Comparison of ENCODE assay signal across 38 cellular contexts in the genomic region with DNA sequence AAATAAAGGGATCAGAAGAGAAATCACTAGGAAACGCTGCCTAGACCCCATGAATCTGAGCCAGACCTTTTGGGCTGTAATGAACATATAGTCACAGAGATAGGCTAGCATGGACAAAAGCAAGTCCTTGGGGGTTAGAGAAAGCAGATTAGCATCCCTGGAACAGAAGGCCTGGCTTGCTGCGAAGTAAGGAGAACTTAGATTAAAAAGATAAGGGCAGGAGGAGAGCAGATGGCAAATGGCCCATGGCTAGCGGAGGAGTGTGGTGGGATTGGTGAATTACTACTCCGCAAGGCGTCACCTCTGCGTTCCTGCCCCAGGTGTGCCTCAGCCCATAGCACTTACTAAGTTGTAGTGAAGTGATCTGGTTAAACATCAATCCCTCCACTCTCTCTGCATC.
"Had no signal": no experiment of that assay in that cellular context is flagged by ENCODE, and none has a peak within 500 bp of the region (broad histone marks: within the 10 kb centered on the region; RNA-seq: fewer than 3 reads in every experiment).

No MANE protein-coding gene starts in this region.

- H3K36me3 Mint-ChIP-seq: activated CD4-positive, alpha-beta memory T cell treated with anti-CD3 and anti-CD28 coated beads for 36 hours; activated naive CD8-positive, alpha-beta T cell treated with anti-CD3 and anti-CD28 coated beads for 36 hours; brain; mesothelial cell of epicardium; naive B cell; stimulated activated memory B cell treated with anti-CD40 and anti-IgM and Interleukin-4, amounts not matched to agents 10 μg/mL and 1 μg/mL and 100 μg/mL, for 72 hours had no signal

- H3K4me3 ChIP-seq: adrenal gland, ascending aorta, cardiac muscle cell, colonic mucosa, gastroesophageal sphincter, pancreas, prostate gland, sigmoid colon, upper lobe of left lung, vagina had no signal

- H3K4me1 Mint-ChIP-seq: immature natural killer cell, naive B cell had no signal

- H3K27ac Mint-ChIP-seq: activated CD4-positive, alpha-beta memory T cell treated with anti-CD3 and anti-CD28 coated beads for 36 hours; activated CD4-positive, alpha-beta T cell treated with anti-CD3 and anti-CD28 coated beads, Interleukin-2, amount 10 ng/mL, durations not matched to agents 24 days and 14 days; activated naive CD4-positive, alpha-beta T cell treated with anti-CD3 and anti-CD28 coated beads for 36 hours; activated naive CD8-positive, alpha-beta T cell treated with anti-CD3 and anti-CD28 coated beads for 36 hours; activated T-helper 1 cell treated with anti-CD3 and anti-CD28 coated beads, Interleukin-12 subunit alpha, Interleukin-12 subunit beta, Interleukin-2, Interleukin-4 antibody, amounts not matched to agents 30 ng/mL and 10 ng/mL and 1 ng/mL, durations not matched to agents 14 hours and 24 hours and 36 hours; immature natural killer cell; mesothelial cell of epicardium had no signal

- H3K9me3 Mint-ChIP-seq: activated CD4-positive, alpha-beta memory T cell treated with anti-CD3 and anti-CD28 coated beads for 36 hours; activated naive CD4-positive, alpha-beta T cell treated with anti-CD3 and anti-CD28 coated beads for 36 hours; activated naive CD8-positive, alpha-beta T cell treated with anti-CD3 and anti-CD28 coated beads for 36 hours; activated T-helper 1 cell treated with anti-CD3 and anti-CD28 coated beads, Interleukin-12 subunit alpha, Interleukin-12 subunit beta, Interleukin-2, Interleukin-4 antibody, amounts not matched to agents 30 ng/mL and 10 ng/mL and 1 ng/mL, durations not matched to agents 14 hours and 24 hours and 36 hours; brain; immature natural killer cell; naive B cell; stimulated activated memory B cell treated with anti-CD40 and anti-IgM and Interleukin-4, amounts not matched to agents 10 μg/mL and 1 μg/mL and 100 μg/mL, for 72 hours; stimulated activated naive CD8-positive, alpha-beta T cell treated with anti-CD3 and anti-CD28 coated beads, Interleukin-15, amount 100 ng/mL, for 72 hours had no signal

- H3K4me3 Mint-ChIP-seq: activated CD4-positive, alpha-beta memory T cell treated with anti-CD3 and anti-CD28 coated beads for 36 hours; activated CD4-positive, alpha-beta T cell treated with anti-CD3 and anti-CD28 coated beads, Interleukin-2, amount 10 ng/mL, durations not matched to agents 24 days and 14 days; activated naive CD4-positive, alpha-beta T cell treated with anti-CD3 and anti-CD28 coated beads for 36 hours; activated naive CD8-positive, alpha-beta T cell treated with anti-CD3 and anti-CD28 coated beads for 36 hours; activated T-helper 1 cell treated with anti-CD3 and anti-CD28 coated beads, Interleukin-12 subunit alpha, Interleukin-12 subunit beta, Interleukin-2, Interleukin-4 antibody, amounts not matched to agents 30 ng/mL and 10 ng/mL and 1 ng/mL, durations not matched to agents 14 hours and 24 hours and 36 hours; brain; immature natural killer cell; mesothelial cell of epicardium; naive B cell; stimulated activated memory B cell treated with anti-CD40 and anti-IgM and Interleukin-4, amounts not matched to agents 10 μg/mL and 1 μg/mL and 100 μg/mL, for 72 hours; stimulated activated naive CD8-positive, alpha-beta T cell treated with anti-CD3 and anti-CD28 coated beads, Interleukin-15, amount 100 ng/mL, for 72 hours had no signal

- H3K4me1 ChIP-seq: adrenal gland, colonic mucosa, prostate gland had no signal

- FAIRE-seq: kidney, pancreas, small intestine had no signal

- H3K9me3 ChIP-seq: adrenal gland, ascending aorta, colonic mucosa, gastroesophageal sphincter, pancreas, prostate gland, sigmoid colon, upper lobe of left lung, vagina had no signal

- H3K27me3 ChIP-seq: adrenal gland, ascending aorta, cardiac muscle cell, colonic mucosa, gastroesophageal sphincter, pancreas, sigmoid colon, upper lobe of left lung, vagina had no signal

- DNase-seq: activated CD4-positive, alpha-beta memory T cell treated with anti-CD3 and anti-CD28 coated beads for 36 hours; activated CD4-positive, alpha-beta T cell treated with anti-CD3 and anti-CD28 coated beads, Interleukin-2, amount 10 ng/mL, durations not matched to agents 24 days and 14 days; activated CD4-positive, CD25-positive, alpha-beta regulatory T cell treated with anti-CD3 and anti-CD28 coated beads, Interleukin-2, amount 50 U/mL, for 72 hours; activated CD8-positive, alpha-beta memory T cell treated with anti-CD3 and anti-CD28 coated beads, Interleukin-2, amount 50 U/mL, for 4 hours; activated effector memory CD4-positive, alpha-beta T cell treated with anti-CD3 and anti-CD28 coated beads, Interleukin-2, amount 50 U/mL, for 16 hours; activated naive CD4-positive, alpha-beta T cell treated with anti-CD3 and anti-CD28 coated beads for 36 hours; activated naive CD8-positive, alpha-beta T cell treated with anti-CD3 and anti-CD28 coated beads for 36 hours; activated T-cell treated with anti-CD3 and anti-CD28 coated beads, Interleukin-2, amount 50 U/mL, for 1 hour; adrenal gland; cerebellar nuclear complex; colonic mucosa; effector memory CD4-positive, alpha-beta T cell; head of caudate nucleus; hippocampal formation; immature natural killer cell; kidney; left colon; mammary epithelial cell; naive B cell; nucleus accumbens; pancreas; retina; sigmoid colon; small intestine; stimulated activated CD4-positive, alpha-beta T cell treated with anti-CD3 and anti-CD28 coated beads, Interleukin-4, amount 100 ng/mL, for 24 hours; stimulated activated naive CD8-positive, alpha-beta T cell treated with anti-CD3 and anti-CD28 coated beads, Interleukin-15, amount 100 ng/mL, for 72 hours; substantia nigra; T1000; upper lobe of left lung had no signal

- H3K27me3 Mint-ChIP-seq: activated CD4-positive, alpha-beta memory T cell treated with anti-CD3 and anti-CD28 coated beads for 36 hours; activated CD4-positive, alpha-beta T cell treated with anti-CD3 and anti-CD28 coated beads, Interleukin-2, amount 10 ng/mL, durations not matched to agents 24 days and 14 days; activated naive CD8-positive, alpha-beta T cell treated with anti-CD3 and anti-CD28 coated beads for 36 hours; brain; naive B cell; stimulated activated naive CD8-positive, alpha-beta T cell treated with anti-CD3 and anti-CD28 coated beads, Interleukin-15, amount 100 ng/mL, for 72 hours had no signal

- H3K27ac ChIP-seq: adrenal gland, ascending aorta, cardiac muscle cell, colonic mucosa, gastroesophageal sphincter, pancreas, prostate gland, sigmoid colon, upper lobe of left lung, vagina had no signal

- H3K36me3 ChIP-seq: adrenal gland, ascending aorta, cardiac muscle cell, colonic mucosa, gastroesophageal sphincter, pancreas, prostate gland, sigmoid colon, upper lobe of left lung, vagina had no signal
